ENCODE assay signal across 8 cellular contexts in the genomic region with DNA sequence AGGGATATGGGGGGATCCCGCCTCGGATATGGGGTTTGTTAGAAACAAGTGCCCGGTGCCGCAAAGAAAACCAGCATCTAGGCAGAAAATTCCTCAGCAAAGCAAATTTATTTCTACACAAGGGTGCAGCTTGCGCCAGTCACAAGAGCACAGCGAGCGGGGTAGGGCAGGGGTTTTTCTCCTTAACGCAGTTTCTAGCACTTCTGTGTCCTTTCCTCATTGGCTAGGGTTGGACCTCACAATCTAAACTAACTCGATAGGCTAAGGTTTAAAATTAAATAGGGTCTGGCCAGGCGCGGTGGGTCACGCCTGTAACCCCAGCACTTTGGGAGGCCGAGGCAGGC. TPM values are rescaled to one million over a fixed set of nuclear protein-coding genes. Genes with fewer than 3 reads are reported as not detected.
DNase-seq lines count a peak whose midpoint lies in the region; ATAC-seq, FAIRE-seq and TF ChIP-seq lines count a peak whose summit lies in the region.

No MANE protein-coding gene starts in this region.

- TF ChIP-seq EP300 in GM12878 (IDR thresholded peaks at IDR 0.05; ENCODE audit: borderline replicate concordance in 1 of 2, control insufficient read depth in 1 of 2, low read depth in 2 of 2, low read length in 2 of 2) = no peak

- WGBS in GM12878 (ENCODE audit: insufficient coverage, insufficient replicate concordance, low lambda C conversion rate, missing lambda C conversion rate) = 22% methylated on average over 13 of the region's 13 CpGs

- TF ChIP-seq POLR2A in GM12878 (IDR thresholded peaks at IDR 0.05; ENCODE audit: low read depth, low read length) = no peak

- no peak for TF ChIP-seq CTCF in LNCaP clone FGC (IDR thresholded peaks at IDR 0.05; ENCODE audit: control insufficient read depth, extremely low read depth, insufficient read depth)
- no peak for TF ChIP-seq CTCF in GM12878 (IDR thresholded peaks at IDR 0.05 in 2 of 3, conservative IDR thresholded peaks at IDR 0.05 in 1 of 3; ENCODE audit: control insufficient read depth in 2 of 3, extremely low read depth in 1 of 3, insufficient read depth in 1 of 3, low read depth in 3 of 3, low read length in 3 of 3)

- H3K27ac ChIP-seq in GM12878 (ENCODE audit: control insufficient read depth, insufficient read depth) = peak overlapping the region; percentile 84

- H3K9me3 ChIP-seq in GM12878 (replicated peaks; ENCODE audit: control insufficient read depth, insufficient read depth, low read length) = no peaks in the 10 kb centered on the region; the same call in 2 of the 3 replicates

- peak overlapping the region; percentile 100 for H2AFZ ChIP-seq in GM12878 (ENCODE audit: control insufficient read depth, low read depth, low read length)

- H3K4me3 ChIP-seq in LNCaP clone FGC (ENCODE audit: low read depth, low read length) (peak overlapping the region; percentile 87), GM12878 (peak overlapping the region; percentile 81)

- TF ChIP-seq RAD21 in GM12878 (IDR thresholded peaks at IDR 0.05; ENCODE audit: insufficient read depth, low read depth, low read length) = no peak

- POLR2A ChIA-PET in GM12878 (lab: Charles Lee) = interaction anchor here (0.6 to 1.2 kb wide), 2 partner anchors 17 to 251 kb away, joined by 3 to 5 read pairs; no protein-coding TSS in a partner anchor

- H3K4me3 Mint-ChIP-seq in stimulated activated naive CD8-positive, alpha-beta T cell treated with anti-CD3 and anti-CD28 coated beads, Interleukin-15, amount 100 ng/mL, for 72 hours = peak overlapping the region; percentile 91 to 92

- no TSS peak for BruUV-seq in GM12878 (replicated peaks; lab: Mats Ljungman, UMichigan)

- intact Hi-C loops in GM12878 (cut with micrococcal nuclease; ENCODE audit: unreplicated experiment) = loop anchor here (5.0 kb wide), 1 partner anchor 217 kb away; the partner anchor contains the start of gene ZNF627

- CTCF ChIA-PET in GM12878 (lab: Yijun Ruan, JAX) = interaction anchor here (1.2 to 5.9 kb wide), 3 partner anchors 16 to 116 kb away, joined by 3 to 74 read pairs (median 18); partner anchors contain the start of gene ZNF491

- DNase-seq in DMS79 (lab: John Stamatoyannopoulos, UW) (peak; percentile 7), LNCaP clone FGC (ENCODE audit: low read depth) (no peak), GM12878 (ENCODE audit: low read depth, low spot score) (no peak), iris pigment epithelial cell (ENCODE audit: low read depth) (peak; percentile 51), NCI-H187 (lab: John Stamatoyannopoulos, UW) (no peak), SIG-M5 treated with dmso at 0.1 percent for 504 hours (lab: John Stamatoyannopoulos, UW; ENCODE audit: unreplicated experiment) (no peak), NK-92 (lab: John Stamatoyannopoulos, UW; ENCODE audit: unreplicated experiment) (no peak)
- DNase-seq in stimulated activated naive CD8-positive, alpha-beta T cell treated with anti-CD3 and anti-CD28 coated beads, Interleukin-15, amount 100 ng/mL, for 72 hours = no peak

- H4K20me1 ChIP-seq in GM12878 (ENCODE audit: control insufficient read depth, insufficient read depth) = no peaks in the 10 kb centered on the region

- H3K27me3 ChIP-seq in GM12878 (replicated peaks in 1 of 2; ENCODE audit: control insufficient read depth in 2 of 2, insufficient read depth in 2 of 2, low read length in 1 of 2) = no peaks in the 10 kb centered on the region

- H3K27ac Mint-ChIP-seq in stimulated activated naive CD8-positive, alpha-beta T cell treated with anti-CD3 and anti-CD28 coated beads, Interleukin-15, amount 100 ng/mL, for 72 hours = peak overlapping the region; percentile 40 to 48

- H3K4me2 ChIP-seq in GM12878 (ENCODE audit: control insufficient read depth, insufficient read depth) = peak overlapping the region; percentile 91

- H3K27me3 Mint-ChIP-seq in stimulated activated naive CD8-positive, alpha-beta T cell treated with anti-CD3 and anti-CD28 coated beads, Interleukin-15, amount 100 ng/mL, for 72 hours = no peaks in the 10 kb centered on the region

- SMC1A ChIA-PET in GM12878 (lab: Charles Lee; ENCODE audit: uncharacterized antibody, unreplicated experiment) = interaction anchor here (4.0 kb wide), 1 partner anchor 17 kb away, joined by 24 read pairs; the partner anchor contains the start of gene ZNF491

- in situ Hi-C loops in GM12878 (cut with MboI) = no loop called here

- peak overlapping the region; percentile 84 for H3K9ac ChIP-seq in GM12878 (ENCODE audit: control insufficient read depth, insufficient read depth, low read length)

- H3K4me1 Mint-ChIP-seq in stimulated activated naive CD8-positive, alpha-beta T cell treated with anti-CD3 and anti-CD28 coated beads, Interleukin-15, amount 100 ng/mL, for 72 hours = peaks cover 26% of the 10 kb centered on the region

- peaks cover 7% of the 10 kb centered on the region; the same call in 1 of the 2 replicates for H3K79me2 ChIP-seq in GM12878 (ENCODE audit: control insufficient read depth, insufficient read depth, low read length)

- FAIRE-seq in GM12878 (lab: Jason Lieb, UNC) = no peak

- no peaks in the 10 kb centered on the region for H3K36me3 ChIP-seq in GM12878 (ENCODE audit: control insufficient read depth in 2 of 2, insufficient read depth in 2 of 2, low read length in 1 of 2)

- peaks cover 7% of the 10 kb centered on the region for H3K4me1 ChIP-seq in GM12878 (ENCODE audit: control insufficient read depth, insufficient read depth, low read length)

- peaks cover 5 to 19% of the 10 kb centered on the region in 2 donors for H3K9me3 Mint-ChIP-seq in stimulated activated naive CD8-positive, alpha-beta T cell treated with anti-CD3 and anti-CD28 coated beads, Interleukin-15, amount 100 ng/mL, for 72 hours

- RAD21 ChIA-PET in GM12878 (lab: Charles Lee; ENCODE audit: unreplicated experiment) = interaction anchor here (3.9 kb wide), 1 partner anchor 17 kb away, joined by 27 read pairs; the partner anchor contains the start of gene ZNF491

- ATAC-seq in GM12878 = peak; percentile 23
- ATAC-seq in stimulated activated naive CD8-positive, alpha-beta T cell treated with anti-CD3 and anti-CD28 coated beads, Interleukin-15, amount 100 ng/mL, for 72 hours = peak; percentile 18

RNA-seq across cellular contexts. Expression of gene ZNF440, which starts 0.6 kb away (rescaled TPM):
- 26.3 and 29.1 TPM in 2 replicates for total RNA-seq in GM12878 (2013; cell fraction: nucleolus; rRNA removed)
- total RNA-seq in GM12878 (2014; rRNA removed) (4.9 and 6.3 TPM in 2 replicates), GM12878 (2014; rRNA removed; fragmentation: Illumina TruSeq; extraction: Trizol) (8.2 and 8.9 TPM in 2 replicates), GM12878 (2021) (3.6 and 7.0 TPM in 2 replicates)
- polyA plus RNA-seq in GM12878 (2011; ENCODE audit: low read depth) = 2.9 TPM
- polyA plus RNA-seq in GM12878 (2011; rRNA removed) (3.6 and 5.4 TPM in 2 replicates), GM12878 (2014; fragmentation: Illumina TruSeq; extraction: Trizol) (4.0 and 5.3 TPM in 2 replicates), GM12878 (2014; fragmentation: Nextera tagmentation; extraction: Ambion mirVana) (1 to 10 TPM; 1.3 to 2.1 TPM), GM12878 (2014; rRNA removed) (4.8 and 5.6 TPM in 2 replicates), GM12878 (2016; fragmentation: Nextera tagmentation; extraction: Ambion mirVana) (1 to 10 TPM; 1.8 to 2.8 TPM)
- 1.3 and 1.5 TPM in 2 replicates for polyA plus RNA-seq in GM12878 (2011; cell fraction: cytosol; rRNA removed)
- polyA plus RNA-seq in GM12878 (2011; cell fraction: nucleus; rRNA removed) = 2.7 and 3.1 TPM in 2 replicates
- polyA plus RNA-seq in GM12878 (2012) = 3.9 and 4.7 TPM in 2 replicates
- polyA minus RNA-seq in GM12878 (2011; rRNA and poly(A)+ RNA removed) = 4.2 and 4.6 TPM in 2 replicates
- polyA minus RNA-seq in GM12878 (2011; cell fraction: cytosol; rRNA and poly(A)+ RNA removed) = 1.7 and 2.8 TPM in 2 replicates
- polyA minus RNA-seq in GM12878 (2011; cell fraction: nucleus; rRNA and poly(A)+ RNA removed) = 2.7 and 4.6 TPM in 2 replicates

RNA-seq across cellular contexts. Expression of gene ZNF491, which starts 16.4 kb away (rescaled TPM):
- total RNA-seq in GM12878 (2013; cell fraction: nucleolus; rRNA removed) = 2.4 and 2.6 TPM in 2 replicates
- total RNA-seq in GM12878 (2014; rRNA removed) (0.56 and 1.0 TPM in 2 replicates), GM12878 (2014; rRNA removed; fragmentation: Illumina TruSeq; extraction: Trizol) (0.58 and 0.69 TPM in 2 replicates), GM12878 (2021) (0.26 and 0.51 TPM in 2 replicates)
- 0.25 TPM for polyA plus RNA-seq in GM12878 (2011; ENCODE audit: low read depth)
- polyA plus RNA-seq in GM12878 (2011; rRNA removed) (0.19 and 0.22 TPM in 2 replicates), GM12878 (2014; fragmentation: Illumina TruSeq; extraction: Trizol) (0.72 and 1.2 TPM in 2 replicates), GM12878 (2014; fragmentation: Nextera tagmentation; extraction: Ambion mirVana) (under 1 TPM; 0.18 to 0.49 TPM), GM12878 (2014; rRNA removed) (0.28 and 1.4 TPM in 2 replicates), GM12878 (2016; fragmentation: Nextera tagmentation; extraction: Ambion mirVana) (under 1 TPM; 0.21 to 0.23 TPM)
- 0.05 and 0.09 TPM in 2 replicates for polyA plus RNA-seq in GM12878 (2011; cell fraction: cytosol; rRNA removed)
- 0.09 and 0.18 TPM in 2 replicates for polyA plus RNA-seq in GM12878 (2011; cell fraction: nucleus; rRNA removed)
- 0.38 and 0.52 TPM in 2 replicates for polyA plus RNA-seq in GM12878 (2012)
- 0.21 and 0.29 TPM in 2 replicates for polyA minus RNA-seq in GM12878 (2011; rRNA and poly(A)+ RNA removed)
- polyA minus RNA-seq in GM12878 (2011; cell fraction: cytosol; rRNA and poly(A)+ RNA removed) = not detected in 2 replicates
- 0.19 TPM in 1 of 2 replicates, not detected in the other for polyA minus RNA-seq in GM12878 (2011; cell fraction: nucleus; rRNA and poly(A)+ RNA removed)

RNA-seq across cellular contexts. Expression of gene ZNF439, which starts 33.8 kb away (rescaled TPM):
- total RNA-seq in GM12878 (2013; cell fraction: nucleolus; rRNA removed) = 4.2 and 5.5 TPM in 2 replicates
- total RNA-seq in GM12878 (2014; rRNA removed) (1.2 and 1.8 TPM in 2 replicates), GM12878 (2014; rRNA removed; fragmentation: Illumina TruSeq; extraction: Trizol) (2.4 and 2.5 TPM in 2 replicates), GM12878 (2021) (1.2 and 1.8 TPM in 2 replicates)
- 2.2 TPM for polyA plus RNA-seq in GM12878 (2011; ENCODE audit: low read depth)
- polyA plus RNA-seq in GM12878 (2011; rRNA removed) (0.53 and 0.79 TPM in 2 replicates), GM12878 (2014; fragmentation: Illumina TruSeq; extraction: Trizol) (1.4 and 2.2 TPM in 2 replicates), GM12878 (2014; fragmentation: Nextera tagmentation; extraction: Ambion mirVana) (under 1 TPM; 0.43 to 0.77 TPM), GM12878 (2014; rRNA removed) (1.4 and 1.7 TPM in 2 replicates), GM12878 (2016; fragmentation: Nextera tagmentation; extraction: Ambion mirVana) (1 to 10 TPM; 1.1 to 1.2 TPM)
- polyA plus RNA-seq in GM12878 (2011; cell fraction: cytosol; rRNA removed) = 0.17 and 0.19 TPM in 2 replicates
- 0.73 and 0.84 TPM in 2 replicates for polyA plus RNA-seq in GM12878 (2011; cell fraction: nucleus; rRNA removed)
- 3.8 and 4.7 TPM in 2 replicates for polyA plus RNA-seq in GM12878 (2012)
- 0.46 and 0.73 TPM in 2 replicates for polyA minus RNA-seq in GM12878 (2011; rRNA and poly(A)+ RNA removed)
- 0.62 TPM in 1 of 2 replicates, not detected in the other for polyA minus RNA-seq in GM12878 (2011; cell fraction: cytosol; rRNA and poly(A)+ RNA removed)
- polyA minus RNA-seq in GM12878 (2011; cell fraction: nucleus; rRNA and poly(A)+ RNA removed) = 0.48 and 0.86 TPM in 2 replicates

RNA-seq across cellular contexts. Expression of gene ZNF441, which starts 47.9 kb away (rescaled TPM):
- 28.5 and 30.8 TPM in 2 replicates for total RNA-seq in GM12878 (2013; cell fraction: nucleolus; rRNA removed)
- total RNA-seq in GM12878 (2014; rRNA removed) (4.1 and 4.5 TPM in 2 replicates), GM12878 (2014; rRNA removed; fragmentation: Illumina TruSeq; extraction: Trizol) (6.1 and 7.7 TPM in 2 replicates), GM12878 (2021) (3.0 and 4.1 TPM in 2 replicates)
- 3.5 TPM for polyA plus RNA-seq in GM12878 (2011; ENCODE audit: low read depth)
- polyA plus RNA-seq in GM12878 (2011; rRNA removed) (9.4 and 15.1 TPM in 2 replicates), GM12878 (2014; fragmentation: Illumina TruSeq; extraction: Trizol) (4.2 and 5.0 TPM in 2 replicates), GM12878 (2014; fragmentation: Nextera tagmentation; extraction: Ambion mirVana) (1 to 10 TPM; 1.0 to 1.3 TPM), GM12878 (2014; rRNA removed) (2.6 and 4.0 TPM in 2 replicates), GM12878 (2016; fragmentation: Nextera tagmentation; extraction: Ambion mirVana) (1 to 10 TPM; 4.5 to 5.5 TPM)
- 2.5 and 2.7 TPM in 2 replicates for polyA plus RNA-seq in GM12878 (2011; cell fraction: cytosol; rRNA removed)
- polyA plus RNA-seq in GM12878 (2011; cell fraction: nucleus; rRNA removed) = 20.5 and 28.9 TPM in 2 replicates
- 4.2 and 4.7 TPM in 2 replicates for polyA plus RNA-seq in GM12878 (2012)
- 11.7 and 14.6 TPM in 2 replicates for polyA minus RNA-seq in GM12878 (2011; rRNA and poly(A)+ RNA removed)
- polyA minus RNA-seq in GM12878 (2011; cell fraction: cytosol; rRNA and poly(A)+ RNA removed) = 4.3 and 6.0 TPM in 2 replicates
- 20.1 and 21.1 TPM in 2 replicates for polyA minus RNA-seq in GM12878 (2011; cell fraction: nucleus; rRNA and poly(A)+ RNA removed)

Comparison
In these comparisons a context has a peak if more than half of its experiments do, and no peak if none do; other contexts are left out.
1. DNase-seq: peak in DMS79 (single experiment) and iris pigment epithelial cell (single experiment); none in LNCaP clone FGC (single experiment), GM12878 (single experiment), stimulated activated naive CD8-positive, alpha-beta T cell treated with anti-CD3 and anti-CD28 coated beads, Interleukin-15, amount 100 ng/mL, for 72 hours (0 of 2), NCI-H187 (0 of 2), SIG-M5 treated with dmso at 0.1 percent for 504 hours (single experiment) and NK-92 (single experiment).